In the genomic region with DNA sequence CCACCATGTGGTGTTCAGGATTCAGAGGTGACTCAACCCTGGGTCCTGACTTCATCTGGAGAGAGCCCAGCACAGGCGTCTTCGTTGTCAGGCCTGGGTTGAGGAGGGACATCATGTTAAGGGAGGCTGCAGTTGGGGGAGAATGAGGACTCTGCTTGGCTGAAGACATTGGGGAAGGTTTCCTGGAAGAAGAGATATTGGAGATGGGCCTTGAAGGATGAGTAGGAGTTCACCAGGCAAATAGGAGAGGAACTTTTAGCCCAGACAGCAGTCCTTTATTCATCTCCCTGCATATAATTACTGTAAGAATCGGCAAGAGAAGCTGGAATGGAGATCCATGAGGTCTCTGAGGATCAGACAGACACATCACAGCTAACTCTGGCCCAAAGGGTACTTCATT, we compare ENCODE assay signal across 24 cellular contexts. TPM values are rescaled to one million over a fixed set of nuclear protein-coding genes. Genes with fewer than 3 reads are reported as not detected.
DNase-seq lines count a peak whose midpoint lies in the region; ATAC-seq and TF ChIP-seq lines count a peak whose summit lies in the region.
"Had no signal": no experiment of that assay in that cellular context is flagged by ENCODE, and none has a peak within 500 bp of the region (broad histone marks: within the 10 kb centered on the region; RNA-seq: fewer than 3 reads in every experiment).

No MANE protein-coding gene starts in this region.

- no peak overlapping the region for H3K4me3 Mint-ChIP-seq in activated T-cell treated with anti-CD3 and anti-CD28 coated beads, Interleukin-2, amount 50 U/mL, for 24 hours
- no peak overlapping the region for H3K4me3 Mint-ChIP-seq in effector memory CD8-positive, alpha-beta T cell
- H3K4me3 Mint-ChIP-seq: nephron had no signal

- H3K27ac ChIP-seq in SJCRH30 (no peak overlapping the region), smooth muscle cell (ENCODE audit: low read depth) (no peak overlapping the region)
- H3K27ac ChIP-seq: C4-2B, coronary artery, hepatocyte, Peyer's patch, SK-N-MC, vagina had no signal

- H3K4me3 ChIP-seq in SJCRH30 (peak overlapping the region; percentile 24), smooth muscle cell (no peak overlapping the region)
- H3K4me3 ChIP-seq: A549, coronary artery, hepatocyte, Peyer's patch, SK-N-MC, suprapubic skin, vagina had no signal

- H3K36me3 Mint-ChIP-seq in activated T-cell treated with anti-CD3 and anti-CD28 coated beads, Interleukin-2, amount 50 U/mL, for 24 hours (ENCODE audit: low read depth), result peaks cover 60% of the 10 kb centered on the region
- peaks cover 9% of the 10 kb centered on the region for H3K36me3 Mint-ChIP-seq in effector memory CD8-positive, alpha-beta T cell (ENCODE audit: insufficient read depth)

- no peaks in the 10 kb centered on the region for H3K27me3 Mint-ChIP-seq in activated T-cell treated with anti-CD3 and anti-CD28 coated beads, Interleukin-2, amount 50 U/mL, for 24 hours
- H3K27me3 Mint-ChIP-seq in effector memory CD8-positive, alpha-beta T cell, result no peaks in the 10 kb centered on the region

- peaks cover 9% of the 10 kb centered on the region for H3K9me3 Mint-ChIP-seq in activated T-cell treated with anti-CD3 and anti-CD28 coated beads, Interleukin-2, amount 50 U/mL, for 24 hours
- H3K9me3 Mint-ChIP-seq in effector memory CD8-positive, alpha-beta T cell, result no peaks in the 10 kb centered on the region

- H3K36me3 ChIP-seq in SJCRH30 (no peaks in the 10 kb centered on the region), smooth muscle cell (ENCODE audit: low read depth) (no peaks in the 10 kb centered on the region)
- H3K36me3 ChIP-seq: Peyer's patch, suprapubic skin, vagina had no signal

- H2AFZ ChIP-seq in smooth muscle cell (ENCODE audit: low read depth), result peak overlapping the region; percentile 33
- H2AFZ ChIP-seq: hepatocyte had no signal

- peaks cover 76% of the 10 kb centered on the region for H3K4me1 Mint-ChIP-seq in activated T-cell treated with anti-CD3 and anti-CD28 coated beads, Interleukin-2, amount 50 U/mL, for 24 hours (ENCODE audit: low read depth)
- peaks cover 40 to 66% of the 10 kb centered on the region in 2 donors for H3K4me1 Mint-ChIP-seq in effector memory CD8-positive, alpha-beta T cell (ENCODE audit: low read depth in 2 of 2)
- H3K4me1 Mint-ChIP-seq: nephron had no signal

- no peaks in the 10 kb centered on the region for H3K79me2 ChIP-seq in smooth muscle cell (ENCODE audit: low read depth)
- H3K79me2 ChIP-seq: hepatocyte had no signal

- H3K9me3 ChIP-seq in SJCRH30 (replicated peaks), result peaks cover 4% of the 10 kb centered on the region; the same call in 1 of the 2 replicates
- no peaks in the 10 kb centered on the region for H3K9me3 ChIP-seq in smooth muscle cell (replicated peaks; ENCODE audit: low read depth)
- H3K9me3 ChIP-seq: A549, Peyer's patch, suprapubic skin, vagina had no signal

- TF ChIP-seq CTCF in smooth muscle cell (IDR thresholded peaks at IDR 0.05; ENCODE audit: borderline replicate concordance, insufficient read depth, poor library complexity, severe bottlenecking), result no peak

- DNase-seq in activated T-cell treated with anti-CD3 and anti-CD28 coated beads, Interleukin-2, amount 50 U/mL, for 24 hours, result no peak
- no peak for DNase-seq in activated T-cell treated with anti-CD3 and anti-CD28 coated beads, Interleukin-2, amount 50 U/mL, for 1 hour
- no peak for DNase-seq in SJCRH30
- DNase-seq in effector memory CD8-positive, alpha-beta T cell, result no peak
- DNase-seq in smooth muscle cell (lab: John Stamatoyannopoulos, UW; ENCODE audit: unreplicated experiment), result no peak
- no peak for DNase-seq in NCI-H146 treated with DMSO at 0.1 percent for 48 hours (lab: John Stamatoyannopoulos, UW; ENCODE audit: unreplicated experiment)
- DNase-seq: activated CD4-positive, alpha-beta T cell treated with anti-CD3 and anti-CD28 coated beads for 4 hours; GF-D8; MM.1S; NCI-H187 treated with DMSO at 0.1 percent for 48 hours; Peyer's patch; stimulated activated CD4-positive, alpha-beta T cell treated with anti-CD3 and anti-CD28 coated beads, Interleukin-4, amount 100 ng/mL, for 4 hours had no signal

- no peak overlapping the region for H3K9ac ChIP-seq in smooth muscle cell (ENCODE audit: low read depth)

- H3F3A ChIP-seq in smooth muscle cell (ENCODE audit: low read depth), result no peaks in the 10 kb centered on the region

- H3K27me3 ChIP-seq in SJCRH30 (no peaks in the 10 kb centered on the region), smooth muscle cell (ENCODE audit: low read depth) (no peaks in the 10 kb centered on the region)
- H3K27me3 ChIP-seq: hepatocyte, Peyer's patch, suprapubic skin, vagina had no signal

- H3K4me1 ChIP-seq in SJCRH30 (no peaks in the 10 kb centered on the region), smooth muscle cell (ENCODE audit: low read depth) (no peaks in the 10 kb centered on the region)
- H3K4me1 ChIP-seq: A549, Peyer's patch, suprapubic skin, vagina had no signal

- peak overlapping the region; percentile 55 for H3K27ac Mint-ChIP-seq in activated T-cell treated with anti-CD3 and anti-CD28 coated beads, Interleukin-2, amount 50 U/mL, for 24 hours
- peak overlapping the region; percentile 39 to 80 for H3K27ac Mint-ChIP-seq in effector memory CD8-positive, alpha-beta T cell
- H3K27ac Mint-ChIP-seq: nephron had no signal

- H4K20me1 ChIP-seq in smooth muscle cell (ENCODE audit: low read depth), result no peaks in the 10 kb centered on the region

- 82% methylated on average over 3 of the region's 3 CpGs for WGBS in smooth muscle cell (ENCODE audit: low lambda C conversion rate)

- ATAC-seq in effector memory CD8-positive, alpha-beta T cell (replicated peaks), result no peak
- ATAC-seq in HG03571 (IDR thresholded peaks at IDR 0.05; ENCODE audit: unreplicated experiment) (no peak), GM18907 (IDR thresholded peaks at IDR 0.05; ENCODE audit: unreplicated experiment) (no peak)

- H3K4me2 ChIP-seq in smooth muscle cell, result no peak overlapping the region
- H3K4me2 ChIP-seq: A549, hepatocyte had no signal

RNA-seq across cellular contexts. Expression of gene VAV1, which starts 38.9 kb away (rescaled TPM):
- not detected in 2 replicates for total RNA-seq in SJCRH30 (2014; rRNA removed; shearing (Covaris generic))
- total RNA-seq in smooth muscle cell, result not detected in 2 replicates
- not detected in 2 replicates for polyA plus RNA-seq in smooth muscle cell
- total RNA-seq: fibroblast of villous mesenchyme, IMR-90 had no signal
- polyA plus RNA-seq: hepatocyte, IMR-90 had no signal

RNA-seq across cellular contexts. Expression of gene SH2D3A, which starts 44.1 kb away (rescaled TPM):
- not detected in 2 replicates for total RNA-seq in SJCRH30 (2014; rRNA removed; shearing (Covaris generic))
- total RNA-seq in smooth muscle cell, result 6.5 and 9.3 TPM in 2 replicates
- 6.2 and 15.8 TPM in 2 replicates for polyA plus RNA-seq in smooth muscle cell
